Comparison of ENCODE assay signal across 10 cellular contexts in genomic region chr2:171553858-171554257, GRCh38.
A peak's percentile ranks its signal among the peaks of the same experiment; 100 is the strongest.
DNase-seq lines count a peak whose midpoint lies in the region; ATAC-seq, FAIRE-seq and TF ChIP-seq lines count a peak whose summit lies in the region.
"Had no signal": no experiment of that assay in that cellular context is flagged by ENCODE, and none has a peak within 500 bp of the region (broad histone marks: within the 10 kb centered on the region; RNA-seq: fewer than 3 reads in every experiment).

No MANE protein-coding gene starts in this region.

- peak; percentile 25; the same call in 1 of the 2 replicates for TF ChIP-seq POLR2A in H54 (IDR thresholded peaks at IDR 0.05; ENCODE audit: low read depth, low read length)

- peak; percentile 100 for FAIRE-seq in H54 (lab: Jason Lieb, UNC)

- ATAC-seq in GM21723 (IDR thresholded peaks at IDR 0.05; ENCODE audit: unreplicated experiment) (no peak), GM21825 (IDR thresholded peaks at IDR 0.05; ENCODE audit: unreplicated experiment) (no peak)

- TF ChIP-seq CTCF in choroid plexus epithelial cell (conservative IDR thresholded peaks at IDR 0.05; ENCODE audit: low read depth, low read length), result no peak

- H3K4me3 ChIP-seq in choroid plexus epithelial cell (ENCODE audit: low read depth, low read length), result no peak overlapping the region

- peak; percentile 35 for DNase-seq in H54 (ENCODE audit: insufficient read length, low spot score)
- peak; percentile 81 for DNase-seq in NCI-H524 treated with DMSO at 0.1 percent for 48 hours (lab: John Stamatoyannopoulos, UW)
- peak; percentile 49 for DNase-seq in choroid plexus epithelial cell (ENCODE audit: low read depth)
- peak; percentile 76 for DNase-seq in stromal cell of bone marrow (ENCODE audit: low read depth)
- no peak for DNase-seq in NCI-H1105 treated with DMSO at 0.1 percent for 48 hours (lab: John Stamatoyannopoulos, UW)
- DNase-seq: activated CD4-positive, CD25-positive, alpha-beta regulatory T cell; activated naive CD4-positive, alpha-beta T cell treated with anti-CD3 and anti-CD28 coated beads, Interleukin-2, amount 10 ng/mL, durations not matched to agents 7 days and 5 days; NCI-H446 treated with DMSO at 0.1 percent for 48 hours had no signal
